In the genomic region with DNA sequence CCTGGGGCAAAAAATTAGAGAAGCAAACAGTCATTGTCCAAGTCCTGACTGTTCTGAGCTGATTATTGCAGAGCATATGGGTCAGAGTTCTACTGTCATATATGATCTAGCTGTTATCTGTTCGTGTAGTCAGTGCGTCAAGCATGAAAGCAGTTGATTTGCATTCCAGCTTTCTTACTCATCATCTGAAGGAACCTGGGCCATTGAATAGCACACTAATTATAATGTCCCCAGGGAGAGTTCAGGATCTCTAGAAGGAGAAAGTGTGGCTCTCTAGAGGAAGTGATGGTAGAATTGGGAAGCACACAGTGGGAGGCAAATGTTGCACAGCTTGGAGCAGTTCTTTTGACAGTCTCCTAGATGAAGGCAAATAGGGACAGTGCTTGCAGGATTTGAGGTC, we compare ENCODE assay signal across 1 cellular context.
TF ChIP-seq lines count a peak whose summit lies in the region.

No MANE protein-coding gene starts in this region.

TF ChIP-seq in IMR-90, 13 proteins besides CTCF, POLR2A, EP300 and RAD21:
- TF ChIP-seq MAFK (IDR thresholded peaks at IDR 0.05; ENCODE audit: low read depth, low read length): no peak
- TF ChIP-seq CEBPB (IDR thresholded peaks at IDR 0.05; ENCODE audit: low read depth, low read length): no peak
- no peak for TF ChIP-seq RFX5 (IDR thresholded peaks at IDR 0.05; ENCODE audit: low read depth, low read length)
- TF ChIP-seq NFE2L2 (IDR thresholded peaks at IDR 0.05; ENCODE audit: low read depth, low read length): no peak
